ENCODE assay signal across 13 cellular contexts in the genomic region with DNA sequence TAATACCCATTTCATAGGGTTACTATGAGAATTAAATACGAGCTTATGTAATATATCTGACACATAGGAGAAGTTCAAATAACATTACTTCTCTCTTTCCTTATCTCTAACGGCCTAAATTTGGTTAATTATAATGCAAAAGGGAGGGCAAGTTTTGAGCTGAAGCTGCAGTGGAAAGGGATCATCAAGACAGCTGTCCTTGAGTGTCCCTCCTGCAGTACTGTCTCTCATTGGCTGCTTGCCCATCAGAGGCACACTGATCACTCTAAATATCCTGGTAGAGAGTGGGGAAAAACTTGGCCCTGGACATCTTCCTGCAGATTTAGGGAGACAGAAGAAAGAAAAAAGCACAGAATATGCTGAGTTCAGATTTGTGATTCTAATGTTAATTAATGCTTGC.
"Had no signal": no experiment of that assay in that cellular context is flagged by ENCODE, and none has a peak within 500 bp of the region (broad histone marks: within the 10 kb centered on the region; RNA-seq: fewer than 3 reads in every experiment).

No MANE protein-coding gene starts in this region.

- DNase-seq: activated CD4-positive, alpha-beta T cell treated with anti-CD3 and anti-CD28 coated beads, Interleukin-2, amount 50 U/mL, for 4 hours; activated naive CD4-positive, alpha-beta T cell; activated T-cell treated with anti-CD3 and anti-CD28 coated beads for 4 hours; aorta; endodermal cell; head of caudate nucleus; immature natural killer cell; mesenchymal stem cell; posterior cingulate gyrus; retina; stimulated activated CD4-positive, alpha-beta T cell treated with anti-CD3 and anti-CD28 coated beads, Interleukin-4, amount 100 ng/mL, for 1 hour; stimulated activated naive CD4-positive, alpha-beta T cell treated with Interleukin-2 at 50 U/mL for 16 hours had no signal

- ATAC-seq: natural killer cell treated with Interleukin-12 subunit alpha and Interleukin-12 subunit beta and Interleukin-15 and Interleukin-18, amount 100 ng/mL, for 72 hours had no signal
